ENCODE assay signal across 2 cellular contexts in genomic region chr13:48222358-48223015, GRCh38.
A peak's percentile ranks its signal among the peaks of the same experiment; 100 is the strongest.
TF ChIP-seq lines count a peak whose summit lies in the region.

No MANE protein-coding gene starts in this region.

TF ChIP-seq in K562, 482 proteins besides CTCF, POLR2A, EP300 and RAD21:
- 0 out of 2 replicates have a peak, but pooled peaks have one; percentile 32 for TF ChIP-seq ZNF766 (CRISPR knock-in tag; conservative IDR thresholded peaks at IDR 0.05)
- no peak for TF ChIP-seq CEBPG (CRISPR knock-in tag; IDR thresholded peaks at IDR 0.05)
- TF ChIP-seq CEBPG (tag; conservative IDR thresholded peaks at IDR 0.05 in 1 of 2, IDR thresholded peaks at IDR 0.05 in 1 of 2), result peak; percentile 54 to 89; a peak in 3 of 4 replicates
- peak; percentile 90 for TF ChIP-seq CEBPB (tag; IDR thresholded peaks at IDR 0.05)
- no peak for TF ChIP-seq ZNF436 (CRISPR knock-in tag; IDR thresholded peaks at IDR 0.05)
- TF ChIP-seq, protein P1, sequence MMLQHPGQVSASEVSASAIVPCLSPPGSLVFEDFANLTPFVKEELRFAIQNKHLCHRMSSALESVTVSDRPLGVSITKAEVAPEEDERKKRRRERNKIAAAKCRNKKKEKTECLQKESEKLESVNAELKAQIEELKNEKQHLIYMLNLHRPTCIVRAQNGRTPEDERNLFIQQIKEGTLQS (IDR thresholded peaks at IDR 0.05), result peak; percentile 33
- TF ChIP-seq, protein P1 (CRISPR knock-in tag; conservative IDR thresholded peaks at IDR 0.05), result no peak

TF ChIP-seq in HepG2, 621 proteins besides CTCF, POLR2A, EP300 and RAD21:
- TF ChIP-seq TARDBP (CRISPR knock-in tag; IDR thresholded peaks at IDR 0.05) (0 out of 2 replicates have a peak, but pooled peaks have one; percentile 25), ZNF770 (CRISPR knock-in tag; IDR thresholded peaks at IDR 0.05) (peak; percentile 99), ZMYM3 (CRISPR knock-in tag; IDR thresholded peaks at IDR 0.05) (peak; percentile 95), MATR3 (CRISPR knock-in tag; IDR thresholded peaks at IDR 0.05) (no peak), KDM1A (CRISPR knock-in tag; IDR thresholded peaks at IDR 0.05) (peak; percentile 79; the same call in 1 of the 2 replicates), SP140L (CRISPR knock-in tag; IDR thresholded peaks at IDR 0.05; ENCODE audit: borderline replicate concordance) (no peak), KAT2B (IDR thresholded peaks at IDR 0.05; ENCODE audit: borderline replicate concordance, low read depth, low read length) (no peak), ZNF121 (CRISPR knock-in tag; IDR thresholded peaks at IDR 0.05) (peak; percentile 99), GATAD2A (CRISPR knock-in tag; IDR thresholded peaks at IDR 0.05) (peak; percentile 22; the same call in 1 of the 2 replicates), SAP130 (CRISPR knock-in tag; IDR thresholded peaks at IDR 0.05; ENCODE audit: low read depth) (0 out of 2 replicates have a peak, but pooled peaks have one; percentile 13), U2AF2 (IDR thresholded peaks at IDR 0.05; ENCODE audit: low read depth, low read length) (no peak), ZMYM2 (CRISPR knock-in tag; IDR thresholded peaks at IDR 0.05) (peak; percentile 61; the same call in 1 of the 2 replicates), SOX6 (IDR thresholded peaks at IDR 0.05) (no peak), SOX6 (CRISPR knock-in tag; IDR thresholded peaks at IDR 0.05) (0 out of 2 replicates have a peak, but pooled peaks have one; percentile 21), RCOR2 (CRISPR knock-in tag; IDR thresholded peaks at IDR 0.05) (peak; percentile 50; the same call in 1 of the 2 replicates), POGZ (CRISPR knock-in tag; IDR thresholded peaks at IDR 0.05) (no peak), CEBPB (IDR thresholded peaks at IDR 0.05; ENCODE audit: borderline replicate concordance, low read depth, low read length) (peak; percentile 68), ZNF12 (CRISPR knock-in tag; IDR thresholded peaks at IDR 0.05) (peak; percentile 29; the same call in 1 of the 2 replicates), SALL1 (CRISPR knock-in tag; IDR thresholded peaks at IDR 0.05) (0 out of 2 replicates have a peak, but pooled peaks have one; percentile 25), ADNP (CRISPR knock-in tag; IDR thresholded peaks at IDR 0.05) (peak; percentile 82; the same call in 1 of the 2 replicates), CEBPG (CRISPR knock-in tag; IDR thresholded peaks at IDR 0.05) (peak; percentile 79), ATF7 (IDR thresholded peaks at IDR 0.05) (0 out of 2 replicates have a peak, but pooled peaks have one; percentile 15), ATF7 (CRISPR knock-in tag; IDR thresholded peaks at IDR 0.05) (no peak)
- TF ChIP-seq, protein P2, sequence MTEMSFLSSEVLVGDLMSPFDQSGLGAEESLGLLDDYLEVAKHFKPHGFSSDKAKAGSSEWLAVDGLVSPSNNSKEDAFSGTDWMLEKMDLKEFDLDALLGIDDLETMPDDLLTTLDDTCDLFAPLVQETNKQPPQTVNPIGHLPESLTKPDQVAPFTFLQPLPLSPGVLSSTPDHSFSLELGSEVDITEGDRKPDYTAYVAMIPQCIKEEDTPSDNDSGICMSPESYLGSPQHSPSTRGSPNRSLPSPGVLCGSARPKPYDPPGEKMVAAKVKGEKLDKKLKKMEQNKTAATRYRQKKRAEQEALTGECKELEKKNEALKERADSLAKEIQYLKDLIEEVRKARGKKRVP (CRISPR knock-in tag; IDR thresholded peaks at IDR 0.05), result 0 out of 4 replicates have a peak, but pooled peaks of 1 of the 2 experiments have one; percentile 13
- TF ChIP-seq, protein P1 (CRISPR knock-in tag; IDR thresholded peaks at IDR 0.05), result peak; percentile 61; the same call in 1 of the 2 replicates
